Comparison of ENCODE assay signal across 16 cellular contexts in the genomic region with DNA sequence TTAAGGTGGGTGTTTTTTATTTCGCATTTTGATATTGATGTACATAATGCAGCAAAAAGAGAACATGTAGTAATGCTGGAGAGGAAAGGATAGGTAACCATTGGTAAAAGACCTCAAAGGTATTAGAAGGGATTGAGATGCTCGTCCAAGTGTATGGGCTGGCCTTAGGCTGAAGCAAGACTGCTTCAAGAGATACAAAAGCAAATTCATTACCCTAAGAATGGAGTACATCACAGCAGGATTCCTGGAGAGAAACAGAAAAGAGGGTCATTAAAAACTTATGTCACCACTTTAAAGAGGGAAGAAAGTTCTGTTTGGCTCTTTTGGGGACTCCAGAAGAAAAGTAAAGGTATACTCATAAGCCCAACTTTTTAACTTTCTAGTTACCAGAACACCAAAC.
"Had no signal": no experiment of that assay in that cellular context is flagged by ENCODE, and none has a peak within 500 bp of the region (broad histone marks: within the 10 kb centered on the region; RNA-seq: fewer than 3 reads in every experiment).

No MANE protein-coding gene starts in this region.

- H3K27ac Mint-ChIP-seq: activated naive CD4-positive, alpha-beta T cell treated with anti-CD3 and anti-CD28 coated beads, Interleukin-2, amount 50 U/mL, for 24 hours; stimulated activated effector memory CD8-positive, alpha-beta T cell treated with anti-CD3 and anti-CD28 coated beads, Interleukin-12 subunit alpha, Interleukin-12 subunit beta, amount 100 ng/mL, for 72 hours had no signal

- H3K4me3 ChIP-seq: lung, psoas muscle, right lobe of liver, suprapubic skin, upper lobe of left lung had no signal

- H3K27me3 ChIP-seq: right lobe of liver, suprapubic skin, upper lobe of left lung had no signal

- H3K36me3 ChIP-seq: right lobe of liver, suprapubic skin, upper lobe of left lung had no signal

- H3K9me3 Mint-ChIP-seq: activated naive CD4-positive, alpha-beta T cell treated with anti-CD3 and anti-CD28 coated beads, Interleukin-2, amount 50 U/mL, for 24 hours; stimulated activated effector memory CD8-positive, alpha-beta T cell treated with anti-CD3 and anti-CD28 coated beads, Interleukin-12 subunit alpha, Interleukin-12 subunit beta, amount 100 ng/mL, for 72 hours had no signal

- ATAC-seq: left colon; naive thymus-derived CD4-positive, alpha-beta T cell; psoas muscle; right lobe of liver; stimulated activated effector memory CD8-positive, alpha-beta T cell treated with anti-CD3 and anti-CD28 coated beads, Interleukin-12 subunit alpha, Interleukin-12 subunit beta, amount 100 ng/mL, for 72 hours had no signal

- H3K36me3 Mint-ChIP-seq: stimulated activated effector memory CD8-positive, alpha-beta T cell treated with anti-CD3 and anti-CD28 coated beads, Interleukin-12 subunit alpha, Interleukin-12 subunit beta, amount 100 ng/mL, for 72 hours had no signal

- H3K9me3 ChIP-seq: psoas muscle, right lobe of liver, suprapubic skin, upper lobe of left lung had no signal

- H3K4me3 Mint-ChIP-seq: activated naive CD4-positive, alpha-beta T cell treated with anti-CD3 and anti-CD28 coated beads, Interleukin-2, amount 50 U/mL, for 24 hours; naive thymus-derived CD4-positive, alpha-beta T cell; stimulated activated effector memory CD8-positive, alpha-beta T cell treated with anti-CD3 and anti-CD28 coated beads, Interleukin-12 subunit alpha, Interleukin-12 subunit beta, amount 100 ng/mL, for 72 hours had no signal

- H3K27ac ChIP-seq: psoas muscle, right lobe of liver, suprapubic skin, upper lobe of left lung had no signal

- DNase-seq: activated CD4-positive, alpha-beta T cell treated with anti-CD3 and anti-CD28 coated beads, Interleukin-2, amount 50 U/mL, for 1 hour; activated T-cell treated with anti-CD3 and anti-CD28 coated beads, Interleukin-2, amount 50 U/mL, for 1 hour; amygdala; cerebellar nuclear complex; hippocampal formation; left colon; naive thymus-derived CD4-positive, alpha-beta T cell; occipital lobe; psoas muscle; right lobe of liver; T-helper 1 cell; upper lobe of left lung had no signal

- H3K27me3 Mint-ChIP-seq: activated naive CD4-positive, alpha-beta T cell treated with anti-CD3 and anti-CD28 coated beads, Interleukin-2, amount 50 U/mL, for 24 hours; naive thymus-derived CD4-positive, alpha-beta T cell had no signal
